11 cellular contexts compared by ENCODE assay signal in the genomic region with DNA sequence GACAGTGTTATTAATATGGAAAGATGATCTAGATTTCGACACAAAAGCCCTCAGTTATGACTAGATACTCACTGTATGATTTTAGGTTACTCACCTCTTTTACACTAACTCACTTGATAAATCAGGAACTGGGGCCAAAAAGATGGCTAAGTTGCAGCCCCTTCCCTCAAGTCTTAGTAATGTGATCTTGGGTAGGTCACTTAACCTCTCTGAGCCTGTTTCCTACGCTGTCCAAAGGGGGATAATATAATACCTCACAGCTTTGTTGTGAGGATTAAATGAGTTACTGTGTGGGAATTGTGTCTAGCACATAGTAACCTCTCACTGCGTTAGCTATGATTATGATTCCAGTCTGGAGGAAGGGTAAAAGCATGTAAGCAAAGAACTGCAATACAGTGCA. TPM values are rescaled to one million over a fixed set of nuclear protein-coding genes. Genes with fewer than 3 reads are reported as not detected.
A peak's percentile ranks its signal among the peaks of the same experiment; 100 is the strongest.
DNase-seq lines count a peak whose midpoint lies in the region; TF ChIP-seq lines count a peak whose summit lies in the region.
"Had no signal": no experiment of that assay in that cellular context is flagged by ENCODE, and none has a peak within 500 bp of the region (broad histone marks: within the 10 kb centered on the region; RNA-seq: fewer than 3 reads in every experiment).

No MANE protein-coding gene starts in this region.

- no peak for TF ChIP-seq CTCF in OCI-LY7 (conservative IDR thresholded peaks at IDR 0.05; ENCODE audit: low read length)

- H3K27me3 ChIP-seq in effector memory CD4-positive, alpha-beta T cell (replicated peaks; ENCODE audit: control insufficient read depth, insufficient read depth, low read length, poor library complexity, severe bottlenecking), result no peaks in the 10 kb centered on the region
- H3K27me3 ChIP-seq in rectal smooth muscle tissue (ENCODE audit: control insufficient read depth, insufficient read depth, low read length), result no peaks in the 10 kb centered on the region
- H3K27me3 ChIP-seq: right atrium auricular region, SJSA1 had no signal

- H3K9me2 ChIP-seq in OCI-LY7 (ENCODE audit: insufficient read depth, low read length), result no peaks in the 10 kb centered on the region

- no peak for DNase-seq in activated CD4-positive, alpha-beta T cell treated with anti-CD3 and anti-CD28 coated beads, Interleukin-2, amount 10 ng/mL, durations not matched to agents 24 days and 14 days
- DNase-seq in activated CD4-positive, alpha-beta T cell treated with anti-CD3 and anti-CD28 coated beads, Interleukin-2, amount 50 U/mL, for 4 hours, result no peak
- DNase-seq in OCI-LY7 (ENCODE audit: low spot score) (no peak), amniotic stem cell (lab: John Stamatoyannopoulos, UW) (no peak), NCI-H1417 treated with DMSO at 0.1 percent for 48 hours (lab: John Stamatoyannopoulos, UW) (no peak), NOMO-1 (lab: John Stamatoyannopoulos, UW; ENCODE audit: unreplicated experiment in 2 of 2) (no peak)
- no peak for DNase-seq in effector memory CD4-positive, alpha-beta T cell
- DNase-seq: NCI-H1930 had no signal

- peak overlapping the region; percentile 98 for H3K4me3 Mint-ChIP-seq in activated CD4-positive, alpha-beta T cell treated with anti-CD3 and anti-CD28 coated beads, Interleukin-2, amount 10 ng/mL, durations not matched to agents 24 days and 14 days

- H3K36me3 Mint-ChIP-seq in activated CD4-positive, alpha-beta T cell treated with anti-CD3 and anti-CD28 coated beads, Interleukin-2, amount 10 ng/mL, durations not matched to agents 24 days and 14 days (ENCODE audit: low read depth), result peaks cover 33% of the 10 kb centered on the region

- H3K27me3 Mint-ChIP-seq in activated CD4-positive, alpha-beta T cell treated with anti-CD3 and anti-CD28 coated beads, Interleukin-2, amount 10 ng/mL, durations not matched to agents 24 days and 14 days, result no peaks in the 10 kb centered on the region

- peaks cover 50% of the 10 kb centered on the region for H3K4me1 Mint-ChIP-seq in activated CD4-positive, alpha-beta T cell treated with anti-CD3 and anti-CD28 coated beads, Interleukin-2, amount 10 ng/mL, durations not matched to agents 24 days and 14 days

- 0 out of 2 replicates have a peak, but pooled peaks cover 4% of the 10 kb centered on the region for H4K20me1 ChIP-seq in OCI-LY7 (ENCODE audit: insufficient read depth, low read length)

- no peaks in the 10 kb centered on the region for H3K9me3 Mint-ChIP-seq in activated CD4-positive, alpha-beta T cell treated with anti-CD3 and anti-CD28 coated beads, Interleukin-2, amount 10 ng/mL, durations not matched to agents 24 days and 14 days

- H3K27ac ChIP-seq in OCI-LY7 (ENCODE audit: low read depth, low read length, poor library complexity, severe bottlenecking) (no peak overlapping the region), rectal smooth muscle tissue (ENCODE audit: low read depth, low read length) (no peak overlapping the region)
- no peak overlapping the region for H3K27ac ChIP-seq in effector memory CD4-positive, alpha-beta T cell (ENCODE audit: insufficient read depth, low read length, poor library complexity, severe bottlenecking)
- H3K27ac ChIP-seq: SJSA1 had no signal

- BruUV-seq in OCI-LY7 (replicated peaks; lab: Mats Ljungman, UMichigan), result no TSS peak

- peak overlapping the region; percentile 97 for H3K4me3 ChIP-seq in OCI-LY7 (ENCODE audit: low read depth, low read length, poor library complexity, severe bottlenecking)
- H3K4me3 ChIP-seq in effector memory CD4-positive, alpha-beta T cell (ENCODE audit: insufficient read depth, low read depth, low read length, poor library complexity, severe bottlenecking), result peak overlapping the region; percentile 94
- H3K4me3 ChIP-seq in rectal smooth muscle tissue (ENCODE audit: low read length), result peak overlapping the region; percentile 99

- no peak overlapping the region for H2AFZ ChIP-seq in OCI-LY7 (ENCODE audit: low read length)

- intact Hi-C loops in activated CD4-positive, alpha-beta T cell treated with anti-CD3 and anti-CD28 coated beads, Interleukin-2, amount 10 ng/mL, durations not matched to agents 24 days and 14 days (cut with micrococcal nuclease), result no loop called here
- intact Hi-C loops in OCI-LY7 (cut with micrococcal nuclease; ENCODE audit: unreplicated experiment), result no loop called here

- POLR2A ChIA-PET in OCI-LY7 (lab: Charles Lee), result interaction anchor here (0.7 to 2.9 kb wide), 3 partner anchors 15 to 191 kb away, joined by 3 to 9 read pairs (median 3); no protein-coding TSS in a partner anchor

- peaks cover 41% of the 10 kb centered on the region for H3K36me3 ChIP-seq in OCI-LY7 (ENCODE audit: insufficient read depth, low read length)
- H3K36me3 ChIP-seq in effector memory CD4-positive, alpha-beta T cell (ENCODE audit: control insufficient read depth, insufficient read depth, low read length), result no peaks in the 10 kb centered on the region
- no peaks in the 10 kb centered on the region for H3K36me3 ChIP-seq in rectal smooth muscle tissue (ENCODE audit: control insufficient read depth, insufficient read depth, low read length)
- H3K36me3 ChIP-seq: right atrium auricular region had no signal

- H3K79me2 ChIP-seq in OCI-LY7 (ENCODE audit: insufficient read depth, low read depth, low read length), result peaks cover 91% of the 10 kb centered on the region

- CTCF ChIA-PET in OCI-LY7 (lab: Charles Lee; ENCODE audit: unreplicated experiment), result no interaction called here

- peak overlapping the region; percentile 99 for H3K27ac Mint-ChIP-seq in activated CD4-positive, alpha-beta T cell treated with anti-CD3 and anti-CD28 coated beads, Interleukin-2, amount 10 ng/mL, durations not matched to agents 24 days and 14 days

- peak overlapping the region; percentile 73 for H3K4me2 ChIP-seq in OCI-LY7 (ENCODE audit: low read length)

- H3K9ac ChIP-seq in rectal smooth muscle tissue (ENCODE audit: low read length), result no peak overlapping the region

- H3K4me1 ChIP-seq in OCI-LY7 (ENCODE audit: insufficient read depth, low read length, poor library complexity, severe bottlenecking) (peaks cover 38% of the 10 kb centered on the region), rectal smooth muscle tissue (ENCODE audit: control insufficient read depth, insufficient read depth, low read length) (peaks cover 10% of the 10 kb centered on the region)
- peaks cover 24% of the 10 kb centered on the region for H3K4me1 ChIP-seq in effector memory CD4-positive, alpha-beta T cell (ENCODE audit: control insufficient read depth, insufficient read depth, low read length, poor library complexity, severe bottlenecking)

- no peaks in the 10 kb centered on the region for H3K9me3 ChIP-seq in OCI-LY7 (ENCODE audit: low read length)
- H3K9me3 ChIP-seq in effector memory CD4-positive, alpha-beta T cell (ENCODE audit: control insufficient read depth, low read length), result no peaks in the 10 kb centered on the region
- H3K9me3 ChIP-seq: right atrium auricular region, SJSA1 had no signal

RNA-seq across cellular contexts. Expression of a gene that starts 1.3 kb away (rescaled TPM):
- 43.3 and 48.8 TPM in 2 replicates for total RNA-seq in activated CD4-positive, alpha-beta T cell treated with anti-CD3 and anti-CD28 coated beads, Interleukin-2, amount 10 ng/mL, durations not matched to agents 24 days and 14 days
- 20.2 and 22.4 TPM in 2 replicates for total RNA-seq in OCI-LY7 (2014; rRNA removed; shearing (Covaris generic))
- total RNA-seq in OCI-LY7 (2022), result 26.5 and 28.7 TPM in 2 replicates

RNA-seq across cellular contexts. Expression of a gene that starts 1.6 kb away (rescaled TPM):
- total RNA-seq in activated CD4-positive, alpha-beta T cell treated with anti-CD3 and anti-CD28 coated beads, Interleukin-2, amount 10 ng/mL, durations not matched to agents 24 days and 14 days, result 49.8 and 51.2 TPM in 2 replicates
- 45.6 and 52.3 TPM in 2 replicates for total RNA-seq in OCI-LY7 (2014; rRNA removed; shearing (Covaris generic))
- total RNA-seq in OCI-LY7 (2022), result 67.3 and 67.9 TPM in 2 replicates
